In the genomic region with DNA sequence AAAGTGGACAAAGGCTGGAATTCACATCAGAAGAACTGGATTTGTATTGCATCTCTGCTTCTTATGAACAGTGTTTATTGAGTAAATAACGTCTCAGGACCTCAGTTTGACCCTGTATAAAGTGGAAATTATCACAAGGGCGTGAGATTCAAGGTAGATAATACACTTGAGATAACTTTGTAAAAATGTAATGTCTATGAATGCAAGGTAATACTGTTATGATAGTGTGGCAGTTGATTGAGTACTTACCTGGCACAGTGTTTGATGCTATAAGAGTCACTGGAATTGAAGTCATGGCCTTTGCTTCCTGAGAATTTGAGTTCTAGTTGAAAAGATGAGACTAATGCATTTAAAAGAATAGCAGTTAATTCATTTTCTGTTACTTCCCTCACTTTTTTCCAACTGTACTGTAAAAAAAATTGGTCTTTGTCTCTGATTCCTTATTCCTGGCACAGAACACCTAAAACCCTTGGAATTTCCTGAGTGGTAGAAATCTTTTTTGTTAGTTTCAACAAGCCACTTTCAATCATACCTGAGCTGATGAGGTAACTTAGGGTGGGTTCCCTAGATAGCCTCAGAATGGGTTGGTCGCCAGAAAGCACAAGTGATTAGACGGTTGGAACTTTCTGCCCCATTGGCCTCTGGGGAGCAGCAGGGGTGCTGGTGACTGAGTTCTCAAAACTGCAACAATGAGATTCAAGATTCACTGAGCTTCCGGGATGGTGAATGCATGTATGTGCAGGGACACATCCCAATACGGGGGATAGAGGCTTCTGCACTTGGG, we compare ENCODE assay signal across 19 cellular contexts.
"Had no signal": no experiment of that assay in that cellular context is flagged by ENCODE, and none has a peak within 500 bp of the region (broad histone marks: within the 10 kb centered on the region; RNA-seq: fewer than 3 reads in every experiment).

No MANE protein-coding gene starts in this region.

- H3K4me1 ChIP-seq: SJSA1 had no signal

- H3K36me3 ChIP-seq: MG63, SJSA1 had no signal

- H3K9me3 ChIP-seq: MG63, SJSA1 had no signal

- DNase-seq: KBM-7, MG63, NCI-H1092 treated with DMSO at 0.1 percent for 48 hours, NCI-H1436, NCI-H187, NCI-H2029, NCI-H2081 treated with DMSO at 0.1 percent for 48 hours, NCI-H2171, NCI-H226, NCI-H446, NCI-H510A, NCI-H524 treated with DMSO at 0.1 percent for 48 hours, NCI-H69, NCI-H774, Right ventricle myocardium superior, RPMI8226, SIG-M5 had no signal

- H3K27ac ChIP-seq: SJSA1, SK-N-MC had no signal

- H3K4me3 ChIP-seq: MG63, SJSA1, SK-N-MC had no signal

- H3K27me3 ChIP-seq: MG63, SJSA1 had no signal
